11 cellular contexts compared by ENCODE assay signal in genomic region chr13:40980466-40980865, GRCh38. TPM values are rescaled to one million over a fixed set of nuclear protein-coding genes. Genes with fewer than 3 reads are reported as not detected.
DNase-seq lines count a peak whose midpoint lies in the region; ATAC-seq lines count a peak whose summit lies in the region.
"Had no signal": no experiment of that assay in that cellular context is flagged by ENCODE, and none has a peak within 500 bp of the region (broad histone marks: within the 10 kb centered on the region; RNA-seq: fewer than 3 reads in every experiment).

No MANE protein-coding gene starts in this region.

- H3K27me3 ChIP-seq in CD8-positive, alpha-beta memory T cell (ENCODE audit: insufficient read depth, low read length, poor library complexity, severe bottlenecking), result no peaks in the 10 kb centered on the region

- POLR2A ChIA-PET in CD8-positive, alpha-beta memory T cell (lab: Charles Lee), result interaction anchor here (0.8 to 1.8 kb wide), 4 partner anchors 10 to 80 kb away, joined by 3 to 5 read pairs (median 4); partner anchors contain the start of gene ELF1
- POLR2A ChIA-PET in naive thymus-derived CD8-positive, alpha-beta T cell (lab: Charles Lee), result no interaction called here

- no peaks in the 10 kb centered on the region for H3K9me3 ChIP-seq in CD8-positive, alpha-beta memory T cell (ENCODE audit: low read length)
- H3K9me3 ChIP-seq in KOPT-K1 (ENCODE audit: insufficient read depth, low read length, poor library complexity, severe bottlenecking), result no peaks in the 10 kb centered on the region

- peak overlapping the region; percentile 81 for H3K27ac ChIP-seq in CD8-positive, alpha-beta memory T cell (ENCODE audit: low read depth, low read length)
- H3K27ac ChIP-seq in KOPT-K1 (ENCODE audit: low read depth, low read length, poor library complexity, severe bottlenecking), result peak overlapping the region; percentile 74

- H3K9me3 Mint-ChIP-seq in CD8-positive, alpha-beta memory T cell, result no peaks in the 10 kb centered on the region
- H3K9me3 Mint-ChIP-seq in naive thymus-derived CD8-positive, alpha-beta T cell, result no peaks in the 10 kb centered on the region

- DNase-seq in CD8-positive, alpha-beta memory T cell, result peak in 2 of 5 donors; percentile 51 to 58
- DNase-seq in central memory CD4-positive, alpha-beta T cell, result peak; percentile 55
- DNase-seq in naive thymus-derived CD8-positive, alpha-beta T cell, result peak in 5 of 10 donors; percentile 15 to 68 (median 43)
- DNase-seq in inferior parietal cortex (ENCODE audit: extremely low spot score) (no peak), NCI-H2171 treated with DMSO at 0.1 percent for 48 hours (lab: John Stamatoyannopoulos, UW) (no peak)
- DNase-seq: KBM-7, NCI-H526 had no signal

- peak overlapping the region; percentile 5 to 95 (median 90) for H3K27ac Mint-ChIP-seq in CD8-positive, alpha-beta memory T cell
- peak overlapping the region; percentile 83 to 97 (median 94) for H3K27ac Mint-ChIP-seq in naive thymus-derived CD8-positive, alpha-beta T cell

- H3K36me3 ChIP-seq in CD8-positive, alpha-beta memory T cell (ENCODE audit: insufficient read depth, low read length), result no peaks in the 10 kb centered on the region
- peaks cover 40% of the 10 kb centered on the region for H3K36me3 ChIP-seq in KOPT-K1 (ENCODE audit: insufficient read depth, low read length)

- peaks cover 64 to 80% (median 66%) of the 10 kb centered on the region in 3 donors for H3K4me1 Mint-ChIP-seq in CD8-positive, alpha-beta memory T cell
- peaks cover 31 to 83% (median 65%) of the 10 kb centered on the region in 4 donors for H3K4me1 Mint-ChIP-seq in naive thymus-derived CD8-positive, alpha-beta T cell

- peaks cover 0 to 2% of the 10 kb centered on the region in 2 donors for H3K27me3 Mint-ChIP-seq in CD8-positive, alpha-beta memory T cell
- no peaks in the 10 kb centered on the region for H3K27me3 Mint-ChIP-seq in naive thymus-derived CD8-positive, alpha-beta T cell

- H3K4me3 Mint-ChIP-seq in CD8-positive, alpha-beta memory T cell, result peak overlapping the region; percentile 86 to 96 (median 93)
- H3K4me3 Mint-ChIP-seq in naive thymus-derived CD8-positive, alpha-beta T cell, result peak overlapping the region; percentile 84 to 99 (median 92)

- CTCF ChIA-PET in CD8-positive, alpha-beta memory T cell (lab: Charles Lee), result interaction anchor here (1.0 to 2.6 kb wide), 4 partner anchors 10 to 74 kb away, joined by 3 to 9 read pairs (median 8); partner anchors contain the start of gene ELF1

- ATAC-seq in naive thymus-derived CD8-positive, alpha-beta T cell, result peak; percentile 59 to 74
- ATAC-seq in HG02973 (IDR thresholded peaks at IDR 0.05; ENCODE audit: unreplicated experiment) (no peak), HG03378 (IDR thresholded peaks at IDR 0.05; ENCODE audit: unreplicated experiment) (no peak)
- ATAC-seq: left lobe of liver had no signal

- H3K36me3 Mint-ChIP-seq in CD8-positive, alpha-beta memory T cell, result peaks cover 0 to 50% (median 9%) of the 10 kb centered on the region in 3 donors
- H3K36me3 Mint-ChIP-seq in naive thymus-derived CD8-positive, alpha-beta T cell, result peaks cover 10 to 42% (median 11%) of the 10 kb centered on the region in 3 donors

- peak overlapping the region; percentile 81 for H3K4me3 ChIP-seq in CD8-positive, alpha-beta memory T cell (ENCODE audit: low read length)

- H3K4me1 ChIP-seq in CD8-positive, alpha-beta memory T cell (ENCODE audit: insufficient read depth, low read length), result peaks cover 51% of the 10 kb centered on the region

RNA-seq across cellular contexts. Expression of gene ELF1, which starts 38.6 kb away (rescaled TPM):
- total RNA-seq in CD8-positive, alpha-beta memory T cell, result 10 to 100 TPM; 76.8 to 77.6 TPM
- polyA plus RNA-seq in CD8-positive, alpha-beta memory T cell, result 139 TPM
- 100 to 1,000 TPM; 184 to 200 TPM for total RNA-seq in naive thymus-derived CD8-positive, alpha-beta T cell
- 100 to 1,000 TPM; 127 to 155 (median 130) TPM for polyA plus RNA-seq in naive thymus-derived CD8-positive, alpha-beta T cell

Comparison
In these comparisons a context has a peak if more than half of its experiments do, and no peak if none do; other contexts are left out.
1. ATAC-seq: peak in naive thymus-derived CD8-positive, alpha-beta T cell (2 of 2); none in HG02973 (single experiment) and HG03378 (single experiment).